ENCODE assay signal across 8 cellular contexts in the genomic region with DNA sequence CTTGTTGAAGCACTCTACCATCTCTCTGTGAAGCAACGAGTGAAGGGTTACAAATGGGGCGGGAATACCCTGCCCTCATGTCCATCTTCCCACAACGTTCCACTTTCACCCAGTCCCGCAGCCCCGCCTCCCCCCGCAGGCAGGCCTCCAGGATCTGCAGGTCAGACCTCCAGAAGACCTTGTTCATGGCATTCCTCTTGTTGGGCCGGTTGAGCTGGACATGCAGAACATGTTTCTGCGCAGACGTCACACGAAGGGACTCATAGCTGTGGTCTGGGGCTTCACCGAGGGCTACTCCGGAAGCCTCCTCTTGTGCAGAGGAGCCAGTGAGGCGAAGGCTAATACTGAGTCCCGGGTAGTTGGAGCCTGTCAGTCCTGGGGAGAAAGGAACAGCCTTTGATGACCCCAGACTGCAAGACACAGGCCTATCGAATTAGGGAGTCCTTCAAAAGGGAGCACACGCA. TPM values are rescaled to one million over a fixed set of nuclear protein-coding genes. Genes with fewer than 3 reads are reported as not detected.
DNase-seq lines count a peak whose midpoint lies in the region; ATAC-seq, FAIRE-seq and TF ChIP-seq lines count a peak whose summit lies in the region.

No MANE protein-coding gene starts in this region.

- peak; percentile 95 for DNase-seq in Caki2 (ENCODE audit: low read depth)
- peak; percentile 73 for DNase-seq in GM19240 (ENCODE audit: insufficient read length, low spot score)
- DNase-seq in RCC 7860 (ENCODE audit: low spot score): peak; percentile 96
- DNase-seq in cerebellar cortex (ENCODE audit: low spot score): peak; percentile 43
- DNase-seq in kidney: peak; percentile 90
- peak; percentile 86 for DNase-seq in spleen
- DNase-seq in NCI-H1105 treated with DMSO at 0.1 percent for 48 hours (lab: John Stamatoyannopoulos, UW): no peak

- peak; percentile 44 for ATAC-seq in HG03175 (IDR thresholded peaks at IDR 0.05; ENCODE audit: unreplicated experiment)

- H3K9me3 ChIP-seq in kidney (ENCODE audit: control insufficient read depth in 1 of 2, low read length in 2 of 2): no peaks in the 10 kb centered on the region
- H3K9me3 ChIP-seq in spleen: no peaks in the 10 kb centered on the region

- peak overlapping the region; percentile 74 to 97 for H3K9ac ChIP-seq in kidney (ENCODE audit: low read length in 2 of 2)

- H3K4me1 ChIP-seq in kidney (ENCODE audit: control insufficient read depth in 1 of 2, insufficient read depth in 1 of 2, low read depth in 1 of 2, low read length in 2 of 2) (peaks cover 9 to 16% of the 10 kb centered on the region in 2 donors), spleen (peaks cover 24 to 71% (median 53%) of the 10 kb centered on the region in 6 donors)

- TF ChIP-seq CTCF in kidney (IDR thresholded peaks at IDR 0.05; ENCODE audit: borderline replicate concordance, extremely low read depth, insufficient read depth) (no peak), spleen (IDR thresholded peaks at IDR 0.05 in 8 of 11, conservative IDR thresholded peaks at IDR 0.05 in 3 of 11) (no peak)

- in situ Hi-C loops in Caki2 (cut with HindIII; ENCODE audit: low pct_unique_long_range_greater_than_20kb, low sequenced_read_pairs): no loop called here

- 1 to 6% (median 4%) methylated on average over 14 to 16 of the region's 16 CpGs for WGBS in spleen, 5 donors

- H3K4me3 ChIP-seq in kidney (ENCODE audit: low read length in 2 of 2) (peak overlapping the region; percentile 90 to 94), spleen (peak overlapping the region; percentile 42 to 80 (median 74))

- H3K27ac ChIP-seq in kidney (ENCODE audit: low read depth in 2 of 2, low read length in 2 of 2) (peak overlapping the region; percentile 97 to 98), spleen (peak overlapping the region; percentile 81 to 97 (median 90))

- no peaks in the 10 kb centered on the region for H3K27me3 ChIP-seq in spleen (replicated peaks in 1 of 7)

- TF ChIP-seq POLR2A in spleen (IDR thresholded peaks at IDR 0.05): no peak

- peak; percentile 84 for FAIRE-seq in RCC 7860 (lab: Jason Lieb, UNC)
- no peak for FAIRE-seq in kidney (lab: Jason Lieb, UNC)

- intact Hi-C loops in kidney (cut with DNase I): no loop called here
- intact Hi-C loops in spleen (cut with DNase I; ENCODE audit: low total_unique reads): no loop called here

- H3K36me3 ChIP-seq in kidney (ENCODE audit: control insufficient read depth in 1 of 2, insufficient read depth in 2 of 2, low read length in 2 of 2) (peaks cover 8 to 26% of the 10 kb centered on the region in 2 donors), spleen (peaks cover 0 to 65% (median 37%) of the 10 kb centered on the region in 6 donors)

RNA-seq across cellular contexts. Expression of a gene that starts 0.4 kb away (rescaled TPM):
- total RNA-seq in Caki2 (2014; rRNA removed; shearing (Covaris generic); ENCODE audit: low replicate concordance): 241 and 276 TPM in 2 replicates
- total RNA-seq in kidney (167 TPM), spleen (100 to 1,000 TPM; 119 to 293 (median 191) TPM)
- polyA plus RNA-seq in kidney (ENCODE audit: insufficient read depth, low read depth, low replicate concordance) (534 TPM), spleen (100 to 1,000 TPM; 196 to 370 (median 216) TPM)

RNA-seq across cellular contexts. Expression of a gene that starts 18.4 kb away (rescaled TPM):
- not detected in 2 replicates for total RNA-seq in Caki2 (2014; rRNA removed; shearing (Covaris generic); ENCODE audit: low replicate concordance)
- total RNA-seq in kidney (12.2 TPM), spleen (1 to 10 TPM; 1.1 to 7.5 (median 2.8) TPM)
- polyA plus RNA-seq in kidney (ENCODE audit: insufficient read depth, low read depth, low replicate concordance) (1.2 TPM), spleen (1 to 10 TPM; 2.9 to 9.6 (median 9.3) TPM)

RNA-seq across cellular contexts. Expression of a gene that starts 18.6 kb away (rescaled TPM):
- 501 and 509 TPM in 2 replicates for total RNA-seq in Caki2 (2014; rRNA removed; shearing (Covaris generic); ENCODE audit: low replicate concordance)
- total RNA-seq in kidney (278 TPM), spleen (100 to 1,000 TPM; 188 to 357 (median 294) TPM)
- polyA plus RNA-seq in kidney (ENCODE audit: insufficient read depth, low read depth, low replicate concordance) (168 TPM), spleen (100 to 1,000 TPM; 147 to 175 (median 168) TPM)

RNA-seq across cellular contexts. Expression of a gene that starts 42.2 kb away (rescaled TPM):
- not detected in 2 replicates for total RNA-seq in Caki2 (2014; rRNA removed; shearing (Covaris generic); ENCODE audit: low replicate concordance)
- total RNA-seq in kidney: not detected
- 3.7 TPM for polyA plus RNA-seq in kidney (ENCODE audit: insufficient read depth, low read depth, low replicate concordance)
- total RNA-seq in spleen: 10 to 100 TPM in 2 of 7 donors, 1 to 10 TPM in 2, not detected in 3; 1.1 to 60.3 (median 17.5) TPM
- 100 to 1,000 TPM in 2 of 3 donors, 1 to 10 TPM in 1; 1.1 to 167 (median 116) TPM for polyA plus RNA-seq in spleen

RNA-seq across cellular contexts. Expression of a gene that starts 46.9 kb away (rescaled TPM):
- 9.9 and 12.6 TPM in 2 replicates for total RNA-seq in Caki2 (2014; rRNA removed; shearing (Covaris generic); ENCODE audit: low replicate concordance)
- total RNA-seq in kidney (13.0 TPM), spleen (10 to 100 TPM; 14.5 to 31.3 (median 26.5) TPM)
- polyA plus RNA-seq in kidney (ENCODE audit: insufficient read depth, low read depth, low replicate concordance) (9.5 TPM), spleen (10 to 100 TPM; 26.6 to 42.5 (median 36.0) TPM)
